2 cellular contexts compared by ENCODE assay signal in genomic region chr15:29857196-29857595, GRCh38.
TF ChIP-seq lines count a peak whose summit lies in the region.

No MANE protein-coding gene starts in this region.

TF ChIP-seq in IMR-90, 13 proteins besides CTCF, POLR2A, EP300 and RAD21:
- TF ChIP-seq USF2 (IDR thresholded peaks at IDR 0.05; ENCODE audit: low read depth, low read length) = no peak
- no peak for TF ChIP-seq MAZ (IDR thresholded peaks at IDR 0.05; ENCODE audit: borderline replicate concordance, low read depth, low read length)
- no peak for TF ChIP-seq MAFK (IDR thresholded peaks at IDR 0.05; ENCODE audit: low read depth, low read length)
- no peak for TF ChIP-seq CHD1 (IDR thresholded peaks at IDR 0.05; ENCODE audit: low read depth, low read length)
- TF ChIP-seq ELK1 (IDR thresholded peaks at IDR 0.05; ENCODE audit: borderline replicate concordance, low read depth, low read length) = no peak
- TF ChIP-seq CEBPB (IDR thresholded peaks at IDR 0.05; ENCODE audit: low read depth, low read length) = no peak
- TF ChIP-seq MXI1 (IDR thresholded peaks at IDR 0.05; ENCODE audit: borderline replicate concordance, low read depth, low read length) = no peak
- TF ChIP-seq RCOR1 (IDR thresholded peaks at IDR 0.05; ENCODE audit: insufficient replicate concordance, low read length) = no peak
- TF ChIP-seq RFX5 (IDR thresholded peaks at IDR 0.05; ENCODE audit: low read depth, low read length) = no peak
- TF ChIP-seq FOS (IDR thresholded peaks at IDR 0.05; ENCODE audit: low read depth, low read length) = no peak
- no peak for TF ChIP-seq NFE2L2 (IDR thresholded peaks at IDR 0.05; ENCODE audit: low read depth, low read length)

TF ChIP-seq in WTC11, 78 proteins besides CTCF, POLR2A, EP300 and RAD21:
- TF ChIP-seq AR (CRISPR knock-in tag; IDR thresholded peaks at IDR 0.05) = no peak
- TF ChIP-seq SMAD3 (CRISPR knock-in tag; IDR thresholded peaks at IDR 0.05; ENCODE audit: borderline replicate concordance) = no peak
TF ChIP-seq in WTC11: peak in this region for 0.
